Comparison of ENCODE assay signal across 16 cellular contexts in genomic region chr9:3730527-3730926, GRCh38.
DNase-seq lines count a peak whose midpoint lies in the region; ATAC-seq and TF ChIP-seq lines count a peak whose summit lies in the region.
"Had no signal": no experiment of that assay in that cellular context is flagged by ENCODE, and none has a peak within 500 bp of the region (broad histone marks: within the 10 kb centered on the region; RNA-seq: fewer than 3 reads in every experiment).

No MANE protein-coding gene starts in this region.

- no peak overlapping the region for H3K9ac ChIP-seq in OCI-LY3 (ENCODE audit: low read length)
- H3K9ac ChIP-seq: BLaER1 treated with 17β-estradiol and CSF1 and Interleukin-3, amounts not matched to agents 10 nM and 100 nM had no signal

- intact Hi-C loops in left ventricle myocardium superior (cut with micrococcal nuclease) (loop anchor here (5.0 kb wide), 1 partner anchor 607 kb away; no protein-coding TSS in a partner anchor), PC-9 (cut with micrococcal nuclease; ENCODE audit: unreplicated experiment) (loop anchor here (5.0 kb wide), 4 partner anchors 117 to 567 kb away; no protein-coding TSS in a partner anchor)

- TF ChIP-seq CTCF in GM10248 (IDR thresholded peaks at IDR 0.05; ENCODE audit: control extremely low read depth, extremely low read depth, low read depth, missing control alignments) (no peak), OCI-LY3 (IDR thresholded peaks at IDR 0.05; ENCODE audit: low read depth, low read length) (no peak), PC-9 (conservative IDR thresholded peaks at IDR 0.05) (no peak)

- ATAC-seq in GM18867 (IDR thresholded peaks at IDR 0.05; ENCODE audit: unreplicated experiment) = peak; percentile 54
- peak; percentile 30 for ATAC-seq in HG02798 (IDR thresholded peaks at IDR 0.05; ENCODE audit: poor library complexity, unreplicated experiment)
- ATAC-seq in left ventricle myocardium superior = no peak
- ATAC-seq: left lobe of liver had no signal

- peak; percentile 24 for DNase-seq in GM10248 (ENCODE audit: extremely low spot score)
- DNase-seq in left ventricle myocardium superior = no peak
- no peak for DNase-seq in HT-29 (ENCODE audit: low spot score)
- no peak for DNase-seq in SW 1271 (lab: John Stamatoyannopoulos, UW)
- no peak for DNase-seq in PC-9
- DNase-seq: activated B cell treated with CpG ODN at 0.5 μM for 24 hours; activated gamma-delta T cell treated with Interleukin-2 at 50 U/mL for 16 hours; caudate nucleus; NK-92 treated with Interleukin-12 subunit alpha and Interleukin-12 subunit beta, amount 100 ng/mL, for 24 hours had no signal

- H3K9me2 ChIP-seq in PC-9 (ENCODE audit: insufficient read depth) = no peaks in the 10 kb centered on the region

- H2AFZ ChIP-seq in OCI-LY3 (ENCODE audit: low read depth, low read length) (no peak overlapping the region), PC-9 (no peak overlapping the region)

- H4K20me1 ChIP-seq in OCI-LY3 (ENCODE audit: insufficient read depth, low read length) = no peaks in the 10 kb centered on the region
- H4K20me1 ChIP-seq in PC-9 (ENCODE audit: insufficient read depth) = no peaks in the 10 kb centered on the region
- H4K20me1 ChIP-seq: BLaER1 treated with 17β-estradiol and CSF1 and Interleukin-3, amounts not matched to agents 10 nM and 100 nM had no signal

- H3K79me2 ChIP-seq in OCI-LY3 (ENCODE audit: low read length) = no peaks in the 10 kb centered on the region
- no peaks in the 10 kb centered on the region for H3K79me2 ChIP-seq in PC-9 (ENCODE audit: low read depth)

- no peaks in the 10 kb centered on the region for H3F3A ChIP-seq in PC-9 (ENCODE audit: insufficient read depth, low read depth)

- H3K4me3 ChIP-seq in OCI-LY3 (ENCODE audit: low read length) (0 out of 2 replicates have a peak overlapping the region, but pooled peaks have one; percentile 13), PC-9 (no peak overlapping the region)
- H3K4me3 ChIP-seq: BLaER1 treated with 17β-estradiol and CSF1 and Interleukin-3, amounts not matched to agents 10 nM and 100 nM; SJSA1; suprapubic skin had no signal

- no peaks in the 10 kb centered on the region for H3K9me3 ChIP-seq in OCI-LY3 (ENCODE audit: insufficient read depth, low read length)
- no peaks in the 10 kb centered on the region for H3K9me3 ChIP-seq in PC-9 (ENCODE audit: insufficient read depth, low read depth)
- H3K9me3 ChIP-seq: SJSA1, suprapubic skin had no signal

- H3K36me3 ChIP-seq in OCI-LY3 (replicated peaks; ENCODE audit: low read depth, low read length) (no peaks in the 10 kb centered on the region), PC-9 (ENCODE audit: low read depth) (no peaks in the 10 kb centered on the region)
- H3K36me3 ChIP-seq: BLaER1 treated with 17β-estradiol and CSF1 and Interleukin-3, amounts not matched to agents 10 nM and 100 nM; SJSA1; suprapubic skin had no signal

- H3K4me1 ChIP-seq in OCI-LY3 (ENCODE audit: low read length) (peaks cover 11% of the 10 kb centered on the region), PC-9 (replicated peaks; ENCODE audit: insufficient read depth) (peaks cover 9% of the 10 kb centered on the region; the same call in 1 of the 2 replicates)

- peak overlapping the region; percentile 40 for H3K4me2 ChIP-seq in OCI-LY3 (ENCODE audit: low read length)
- H3K4me2 ChIP-seq in PC-9 = no peak overlapping the region

- no peaks in the 10 kb centered on the region for H3K27me3 ChIP-seq in OCI-LY3 (ENCODE audit: low read depth, low read length)
- H3K27me3 ChIP-seq in PC-9 (ENCODE audit: insufficient read depth, low read depth) = no peaks in the 10 kb centered on the region
- H3K27me3 ChIP-seq: BLaER1 treated with 17β-estradiol and CSF1 and Interleukin-3, amounts not matched to agents 10 nM and 100 nM; SJSA1; suprapubic skin had no signal

- no TSS peak for BruUV-seq in PC-9 (replicated peaks; lab: Mats Ljungman, UMichigan)

- POLR2A ChIA-PET in GM10248 (lab: Yijun Ruan, JAX) (no interaction called here), PC-9 (lab: Charles Lee; ENCODE audit: unreplicated experiment) (no interaction called here)

- H3K27ac ChIP-seq in OCI-LY3 (ENCODE audit: low read length) = no peak overlapping the region
- no peak overlapping the region for H3K27ac ChIP-seq in PC-9
- H3K27ac ChIP-seq: BLaER1 treated with 17β-estradiol and CSF1 and Interleukin-3, amounts not matched to agents 10 nM and 100 nM; SJSA1; suprapubic skin had no signal

- CTCF ChIA-PET in GM10248 (lab: Yijun Ruan, JAX) = interaction anchor here (4.9 kb wide), 1 partner anchor 388 kb away, joined by 28 read pairs; no protein-coding TSS in a partner anchor
- CTCF ChIA-PET in PC-9 (lab: Charles Lee) = no interaction called here
